1 cellular context compared by ENCODE assay signal in genomic region chr10:13812804-13813203, GRCh38.
TF ChIP-seq lines count a peak whose summit lies in the region.

No MANE protein-coding gene starts in this region.

TF ChIP-seq in WTC11, 78 proteins besides CTCF, POLR2A, EP300 and RAD21 (continued from another document):
- no peak for TF ChIP-seq IRF1 (CRISPR knock-in tag; IDR thresholded peaks at IDR 0.05)
- TF ChIP-seq ATF6 (CRISPR knock-in tag; IDR thresholded peaks at IDR 0.05): no peak
- TF ChIP-seq CREM (CRISPR knock-in tag; IDR thresholded peaks at IDR 0.05): no peak
- no peak for TF ChIP-seq MLX (CRISPR knock-in tag; IDR thresholded peaks at IDR 0.05)
- TF ChIP-seq MXD4 (CRISPR knock-in tag; IDR thresholded peaks at IDR 0.05; ENCODE audit: borderline replicate concordance): no peak
- TF ChIP-seq ELF4 (CRISPR knock-in tag; IDR thresholded peaks at IDR 0.05; ENCODE audit: low read depth): no peak
- no peak for TF ChIP-seq IRF2 (CRISPR knock-in tag; IDR thresholded peaks at IDR 0.05; ENCODE audit: borderline replicate concordance, low read depth)
- no peak for TF ChIP-seq USF1 (CRISPR knock-in tag; IDR thresholded peaks at IDR 0.05)
- no peak for TF ChIP-seq TEAD4 (CRISPR knock-in tag; IDR thresholded peaks at IDR 0.05)
- no peak for TF ChIP-seq ATF2 (CRISPR knock-in tag; IDR thresholded peaks at IDR 0.05; ENCODE audit: borderline replicate concordance, low read depth)
- no peak for TF ChIP-seq ATF3 (CRISPR knock-in tag; conservative IDR thresholded peaks at IDR 0.05)
